8 cellular contexts compared by ENCODE assay signal in the genomic region with DNA sequence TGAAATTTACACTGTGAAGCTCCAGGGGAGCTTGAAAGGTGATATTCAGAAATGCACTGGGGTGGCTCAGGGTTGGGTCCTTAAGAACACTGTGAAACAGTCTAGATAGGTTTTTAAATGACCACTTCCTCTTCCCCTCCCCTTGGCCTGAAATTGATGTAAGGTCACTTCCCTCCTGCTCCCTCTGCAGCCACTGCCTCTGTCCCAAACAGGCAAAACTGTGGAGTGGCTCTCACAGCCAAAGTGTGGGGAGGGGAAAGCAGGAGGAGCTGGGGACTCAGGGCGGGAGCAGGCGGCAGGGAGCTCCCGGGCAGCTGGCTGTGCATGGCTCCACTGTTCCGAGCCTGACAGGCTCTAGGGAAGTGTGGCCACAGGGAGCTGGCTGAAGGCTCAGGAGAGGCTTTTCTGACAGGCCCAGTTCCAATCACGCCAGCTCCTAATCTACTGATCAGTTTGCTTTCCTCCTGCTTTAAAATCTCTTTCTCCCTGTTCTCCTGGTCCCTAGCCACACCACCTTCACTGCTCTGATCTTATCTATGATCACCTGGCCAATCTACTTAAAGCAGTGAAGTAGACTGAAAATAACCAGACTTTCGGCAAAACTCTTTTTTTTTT. TPM values are rescaled to one million over a fixed set of nuclear protein-coding genes. Genes with fewer than 3 reads are reported as not detected.
DNase-seq lines count a peak whose midpoint lies in the region; ATAC-seq and TF ChIP-seq lines count a peak whose summit lies in the region.

No MANE protein-coding gene starts in this region.

- no peaks in the 10 kb centered on the region for H3K9me3 ChIP-seq in OCI-LY3 (ENCODE audit: insufficient read depth, low read length)

- H3K4me2 ChIP-seq in OCI-LY3 (ENCODE audit: low read length): peak overlapping the region; percentile 79

- peaks cover 54% of the 10 kb centered on the region for H3K4me1 ChIP-seq in OCI-LY3 (ENCODE audit: low read length)

- peaks cover 9% of the 10 kb centered on the region for H3K36me3 ChIP-seq in OCI-LY3 (replicated peaks; ENCODE audit: low read depth, low read length)

- peaks cover 8% of the 10 kb centered on the region; the same call in 1 of the 2 replicates for H3K79me2 ChIP-seq in OCI-LY3 (ENCODE audit: low read length)

- DNase-seq in germinal center (ENCODE audit: low spot score): peak; percentile 32
- DNase-seq in pons (ENCODE audit: low spot score): peak; percentile 85
- no peak for DNase-seq in H4 (ENCODE audit: low spot score)
- DNase-seq in T-helper 2 cell: no peak
- no peak for DNase-seq in NCI-H2196 (lab: John Stamatoyannopoulos, UW; ENCODE audit: unreplicated experiment)
- DNase-seq in NCI-H2171 (lab: John Stamatoyannopoulos, UW): no peak

- H3K27ac ChIP-seq in OCI-LY3 (ENCODE audit: low read length): peak overlapping the region; percentile 83

- TF ChIP-seq CTCF in OCI-LY3 (IDR thresholded peaks at IDR 0.05; ENCODE audit: low read depth, low read length): no peak

- no peaks in the 10 kb centered on the region for H3K27me3 ChIP-seq in OCI-LY3 (ENCODE audit: low read depth, low read length)

- H3K9ac ChIP-seq in OCI-LY3 (ENCODE audit: low read length): peak overlapping the region; percentile 60

- no peak overlapping the region for H2AFZ ChIP-seq in OCI-LY3 (ENCODE audit: low read depth, low read length)

- no peaks in the 10 kb centered on the region for H4K20me1 ChIP-seq in OCI-LY3 (ENCODE audit: insufficient read depth, low read length)

- ATAC-seq in GM21447 (IDR thresholded peaks at IDR 0.05; ENCODE audit: unreplicated experiment): peak; percentile 33

- peak overlapping the region; percentile 65 for H3K4me3 ChIP-seq in OCI-LY3 (ENCODE audit: low read length)

RNA-seq across cellular contexts. Expression of gene CSRP1, which starts 5.1 kb away (rescaled TPM):
- total RNA-seq in H4 (2014; rRNA removed; shearing (Covaris generic)): 402 and 518 TPM in 2 replicates

RNA-seq across cellular contexts. Expression of gene NAV1, which starts 26.9 kb away (rescaled TPM):
- 13.1 and 16.1 TPM in 2 replicates for total RNA-seq in H4 (2014; rRNA removed; shearing (Covaris generic))

RNA-seq across cellular contexts. Expression of gene PHLDA3, which starts 43.0 kb away (rescaled TPM):
- 16.6 and 24.1 TPM in 2 replicates for total RNA-seq in H4 (2014; rRNA removed; shearing (Covaris generic))

Comparison
In these comparisons a context has a peak if more than half of its experiments do, and no peak if none do; other contexts are left out.
1. DNase-seq: peak in germinal center (single experiment) and pons (single experiment); none in H4 (single experiment), T-helper 2 cell (0 of 5), NCI-H2196 (single experiment) and NCI-H2171 (single experiment).